ENCODE assay signal across 16 cellular contexts in the genomic region with DNA sequence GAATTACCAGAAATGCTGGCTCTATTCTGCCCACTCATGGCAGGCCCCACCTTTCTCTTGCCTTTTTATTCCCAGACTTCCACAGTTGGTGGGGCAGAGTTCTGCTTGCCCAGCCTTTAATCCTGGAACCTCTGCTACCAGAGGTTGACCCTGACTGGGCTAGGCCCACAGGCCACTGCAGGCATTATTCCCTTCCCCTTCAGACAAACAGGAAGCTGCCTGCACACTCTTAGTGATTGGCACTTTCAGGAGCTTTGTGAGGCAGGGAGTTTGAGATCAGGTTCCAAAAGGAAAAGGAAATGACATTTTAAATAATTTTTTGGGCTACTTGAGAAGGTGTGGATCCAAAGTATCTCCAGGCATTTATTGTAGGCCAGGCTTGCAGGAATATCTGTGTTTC. TPM values are rescaled to one million over a fixed set of nuclear protein-coding genes. Genes with fewer than 3 reads are reported as not detected.
DNase-seq lines count a peak whose midpoint lies in the region; ATAC-seq, FAIRE-seq and TF ChIP-seq lines count a peak whose summit lies in the region.
"Had no signal": no experiment of that assay in that cellular context is flagged by ENCODE, and none has a peak within 500 bp of the region (broad histone marks: within the 10 kb centered on the region; RNA-seq: fewer than 3 reads in every experiment).

No MANE protein-coding gene starts in this region.

- peak overlapping the region in 1 of 2 experiments; percentile 56; a peak in 4 of 6 replicates for H3K27ac ChIP-seq in A549
- H3K27ac ChIP-seq: breast epithelium, C4-2B had no signal

- H3K9me3 Mint-ChIP-seq in Calu3 (ENCODE audit: low read depth, unreplicated experiment) = no peaks in the 10 kb centered on the region
- no peaks in the 10 kb centered on the region for H3K9me3 Mint-ChIP-seq in activated T-helper 1 cell treated with anti-CD3 and anti-CD28 coated beads, Interleukin-12 subunit alpha, Interleukin-12 subunit beta, Interleukin-2, Interleukin-4 antibody, amounts not matched to agents 30 ng/mL and 10 ng/mL and 1 ng/mL, durations not matched to agents 14 hours and 24 hours and 36 hours
- no peaks in the 10 kb centered on the region for H3K9me3 Mint-ChIP-seq in memory B cell

- H3K27ac Mint-ChIP-seq in Calu3 (ENCODE audit: unreplicated experiment) = peak overlapping the region; percentile 47
- H3K27ac Mint-ChIP-seq in activated T-helper 1 cell treated with anti-CD3 and anti-CD28 coated beads, Interleukin-12 subunit alpha, Interleukin-12 subunit beta, Interleukin-2, Interleukin-4 antibody, amounts not matched to agents 30 ng/mL and 10 ng/mL and 1 ng/mL, durations not matched to agents 14 hours and 24 hours and 36 hours = peak overlapping the region; percentile 91
- H3K27ac Mint-ChIP-seq in memory B cell = peak overlapping the region; percentile 91

- TF ChIP-seq POLR2A in A549 (IDR thresholded peaks at IDR 0.05; ENCODE audit: low read length) = no peak

- DNase-seq in A549 (ENCODE audit: low read depth in 1 of 2, low spot score in 1 of 2) (no peak), Calu3 (no peak), memory B cell (ENCODE audit: low spot score in 2 of 2) (no peak), urothelium cell line (ENCODE audit: low spot score) (no peak), NOMO-1 (lab: John Stamatoyannopoulos, UW; ENCODE audit: unreplicated experiment in 2 of 2) (no peak), NCI-H146 treated with DMSO at 0.1 percent for 48 hours (lab: John Stamatoyannopoulos, UW; ENCODE audit: unreplicated experiment) (no peak), T-helper 1 cell (no peak)
- no peak for DNase-seq in activated T-helper 1 cell treated with anti-CD3 and anti-CD28 coated beads, Interleukin-12 subunit alpha, Interleukin-12 subunit beta, Interleukin-2, Interleukin-4 antibody, amounts not matched to agents 30 ng/mL and 10 ng/mL and 1 ng/mL, durations not matched to agents 14 hours and 24 hours and 36 hours (ENCODE audit: low spot score)
- DNase-seq: mesenchymal stem cell; MV-4-11; NCI-H446 treated with DMSO at 0.1 percent for 48 hours; RPMI8226; stimulated activated CD4-positive, alpha-beta T cell treated with anti-CD3 and anti-CD28 coated beads, Interleukin-4, amount 100 ng/mL, for 1 hour had no signal

- H3K4me3 Mint-ChIP-seq in Calu3 (ENCODE audit: low read depth, unreplicated experiment) = no peak overlapping the region
- no peak overlapping the region for H3K4me3 Mint-ChIP-seq in activated T-helper 1 cell treated with anti-CD3 and anti-CD28 coated beads, Interleukin-12 subunit alpha, Interleukin-12 subunit beta, Interleukin-2, Interleukin-4 antibody, amounts not matched to agents 30 ng/mL and 10 ng/mL and 1 ng/mL, durations not matched to agents 14 hours and 24 hours and 36 hours
- peak overlapping the region; percentile 64 for H3K4me3 Mint-ChIP-seq in memory B cell

- CTCF ChIA-PET in A549 (lab: Yijun Ruan, JAX) = interaction anchor here (1.2 to 1.7 kb wide), 3 partner anchors 12 to 97 kb away, joined by 3 to 5 read pairs (median 3); no protein-coding TSS in a partner anchor
- CTCF ChIA-PET in Calu3 (lab: Charles Lee) = no interaction called here

- TF ChIP-seq CTCF in A549 (IDR thresholded peaks at IDR 0.05) = no peak
- no peak for TF ChIP-seq CTCF in Calu3 (IDR thresholded peaks at IDR 0.05; ENCODE audit: unreplicated experiment)

- TF ChIP-seq EP300 in A549 (IDR thresholded peaks at IDR 0.05) = no peak

- H3K27me3 Mint-ChIP-seq in Calu3 (ENCODE audit: unreplicated experiment) (no peaks in the 10 kb centered on the region), memory B cell (no peaks in the 10 kb centered on the region)
- H3K27me3 Mint-ChIP-seq in activated T-helper 1 cell treated with anti-CD3 and anti-CD28 coated beads, Interleukin-12 subunit alpha, Interleukin-12 subunit beta, Interleukin-2, Interleukin-4 antibody, amounts not matched to agents 30 ng/mL and 10 ng/mL and 1 ng/mL, durations not matched to agents 14 hours and 24 hours and 36 hours (ENCODE audit: insufficient read depth) = no peaks in the 10 kb centered on the region

- BruUV-seq in Calu3 (replicated peaks; lab: Mats Ljungman, UMichigan) = no TSS peak

- TF ChIP-seq RAD21 in A549 (conservative IDR thresholded peaks at IDR 0.05 in 1 of 2, IDR thresholded peaks at IDR 0.05 in 1 of 2) = no peak

- H3K4me3 ChIP-seq in A549 = no peak overlapping the region
- H3K4me3 ChIP-seq: breast epithelium had no signal

- POLR2A ChIA-PET in A549 (lab: Yijun Ruan, JAX) = interaction anchor here (1.0 to 1.7 kb wide), 2 partner anchors 19 to 20 kb away, joined by 3 to 4 read pairs; a partner anchor contains a TSS

- peaks cover 37% of the 10 kb centered on the region for H3K4me1 Mint-ChIP-seq in Calu3 (ENCODE audit: low read depth, unreplicated experiment)
- peaks cover 80% of the 10 kb centered on the region for H3K4me1 Mint-ChIP-seq in activated T-helper 1 cell treated with anti-CD3 and anti-CD28 coated beads, Interleukin-12 subunit alpha, Interleukin-12 subunit beta, Interleukin-2, Interleukin-4 antibody, amounts not matched to agents 30 ng/mL and 10 ng/mL and 1 ng/mL, durations not matched to agents 14 hours and 24 hours and 36 hours (ENCODE audit: low read depth)
- peaks cover 57% of the 10 kb centered on the region for H3K4me1 Mint-ChIP-seq in memory B cell

- no peak for FAIRE-seq in A549 (lab: Jason Lieb, UNC)
- FAIRE-seq in urothelium cell line (lab: Jason Lieb, UNC) = no peak

- peaks cover 70% of the 10 kb centered on the region for H3K4me1 ChIP-seq in A549
- H3K4me1 ChIP-seq: breast epithelium had no signal

- no peaks in the 10 kb centered on the region for H3K36me3 Mint-ChIP-seq in Calu3 (ENCODE audit: insufficient read depth, unreplicated experiment)
- H3K36me3 Mint-ChIP-seq in activated T-helper 1 cell treated with anti-CD3 and anti-CD28 coated beads, Interleukin-12 subunit alpha, Interleukin-12 subunit beta, Interleukin-2, Interleukin-4 antibody, amounts not matched to agents 30 ng/mL and 10 ng/mL and 1 ng/mL, durations not matched to agents 14 hours and 24 hours and 36 hours (ENCODE audit: low read depth) = peaks cover 33% of the 10 kb centered on the region
- peaks cover 8% of the 10 kb centered on the region for H3K36me3 Mint-ChIP-seq in memory B cell

- intact Hi-C loops in Calu3 (cut with micrococcal nuclease; ENCODE audit: unreplicated experiment) = no loop called here
- intact Hi-C loops in activated T-helper 1 cell treated with anti-CD3 and anti-CD28 coated beads, Interleukin-12 subunit alpha, Interleukin-12 subunit beta, Interleukin-2, Interleukin-4 antibody, amounts not matched to agents 30 ng/mL and 10 ng/mL and 1 ng/mL, durations not matched to agents 14 hours and 24 hours and 36 hours (cut with micrococcal nuclease) = loop anchor here (1.0 kb wide), 1 partner anchor 10 kb away; no protein-coding TSS in a partner anchor

- no peaks in the 10 kb centered on the region for H3K9me3 ChIP-seq in A549
- H3K9me3 ChIP-seq: breast epithelium had no signal

- 0 out of 3 replicates have a peak overlapping the region, but pooled peaks have one; percentile 10 for H3K4me2 ChIP-seq in A549

- ATAC-seq in A549 (no peak), memory B cell (ENCODE audit: low read depth) (no peak)
- ATAC-seq: esophagus mucosa had no signal

TF ChIP-seq in A549, 52 proteins besides CTCF, POLR2A, EP300 and RAD21:
- TF ChIP-seq HOXA7 (CRISPR knock-in tag; IDR thresholded peaks at IDR 0.05) (no peak), ZC3H11A (IDR thresholded peaks at IDR 0.05) (no peak), SREBF2 (IDR thresholded peaks at IDR 0.05) (no peak), CBX8 (IDR thresholded peaks at IDR 0.05) (no peak), JUNB (IDR thresholded peaks at IDR 0.05) (no peak), HDAC2 (IDR thresholded peaks at IDR 0.05) (no peak), FOSL2 (IDR thresholded peaks at IDR 0.05) (no peak), FOSL2 (CRISPR knock-in tag; IDR thresholded peaks at IDR 0.05) (no peak), KDM1A (IDR thresholded peaks at IDR 0.05; ENCODE audit: low read depth) (no peak), SMC3 (IDR thresholded peaks at IDR 0.05) (no peak), CEBPB (IDR thresholded peaks at IDR 0.05) (no peak), BHLHE40 (IDR thresholded peaks at IDR 0.05; ENCODE audit: low read depth, low read length) (no peak), CHD2 (IDR thresholded peaks at IDR 0.05; ENCODE audit: low read length, partially characterized antibody) (no peak)

RNA-seq across cellular contexts. Expression of a gene that starts 18.8 kb away (rescaled TPM):
- polyA plus RNA-seq in A549 (2011; rRNA removed) (269 and 286 TPM in 2 replicates), A549 (2017; fragmentation: RNase III; extraction: RNeasy Plus Mini Kit Qiagen cat#74134 plus additional on column Dnase treatment) (250 to 289 TPM (median 285 TPM) in 3 replicates)
- 133 and 148 TPM in 2 replicates for polyA plus RNA-seq in A549 (2012; cell fraction: cytosol; rRNA removed)
- polyA plus RNA-seq in A549 (2012; cell fraction: nucleus; rRNA removed) = 203 and 261 TPM in 2 replicates
- 271 and 285 TPM in 2 replicates for polyA minus RNA-seq in A549 (2011; rRNA and poly(A)+ RNA removed)
- total RNA-seq in Calu3 (2022) = 101 and 129 TPM in 2 replicates
- 479 and 484 TPM in 2 replicates for total RNA-seq in activated T-helper 1 cell treated with anti-CD3 and anti-CD28 coated beads, Interleukin-12 subunit alpha, Interleukin-12 subunit beta, Interleukin-2, Interleukin-4 antibody, amounts not matched to agents 30 ng/mL and 10 ng/mL and 1 ng/mL, durations not matched to agents 14 hours and 24 hours and 36 hours
